Comparison of ENCODE assay signal across 8 cellular contexts in the genomic region with DNA sequence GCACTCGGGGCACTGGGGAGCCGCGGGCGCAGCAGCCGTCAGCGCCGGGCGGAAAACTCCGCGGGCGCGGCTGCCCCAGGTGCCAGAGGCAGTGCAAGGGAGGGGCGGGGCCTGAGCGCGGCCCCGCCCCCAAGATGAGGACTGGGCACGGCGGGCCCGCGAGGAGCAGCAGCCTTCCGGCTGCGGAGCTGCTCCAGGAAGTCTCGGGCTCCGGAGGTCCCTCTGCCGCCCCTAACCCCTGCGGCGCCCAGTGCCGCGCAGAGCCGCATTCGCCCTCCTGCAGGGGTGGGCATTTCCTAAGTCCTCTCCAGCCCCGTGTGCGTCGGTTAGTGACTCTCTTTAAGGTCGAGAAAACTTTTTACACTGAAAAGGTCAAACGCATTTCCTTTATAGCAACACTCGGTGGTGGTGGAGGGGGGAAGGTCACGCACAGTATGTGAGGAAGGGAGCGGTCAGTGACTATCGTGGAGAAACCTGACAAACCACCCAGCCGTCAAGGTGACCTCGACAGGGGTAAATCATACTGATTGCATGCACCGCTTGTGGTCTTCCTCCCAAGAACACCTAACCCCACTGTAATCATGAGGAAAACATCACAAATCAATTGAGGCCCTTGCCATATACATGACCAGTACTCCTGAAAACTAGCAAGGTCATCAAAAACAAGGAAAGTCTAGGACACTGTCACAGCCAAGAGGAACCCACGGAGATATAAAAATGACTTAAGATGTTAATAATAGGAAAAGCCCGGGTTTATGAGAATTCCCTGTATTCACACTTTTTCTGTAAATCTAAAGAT. TPM values are rescaled to one million over a fixed set of nuclear protein-coding genes. Genes with fewer than 3 reads are reported as not detected.
A peak's percentile ranks its signal among the peaks of the same experiment; 100 is the strongest.
DNase-seq lines count a peak whose midpoint lies in the region; ATAC-seq and TF ChIP-seq lines count a peak whose summit lies in the region.

TSS of gene ANXA11 (minus strand) at position 60 of the 799 bp plus-strand sequence. CDS start 32,676 bp downstream, outside the sequence.

- no peaks in the 10 kb centered on the region for H3K9me3 Mint-ChIP-seq in activated naive CD4-positive, alpha-beta T cell treated with anti-CD3 and anti-CD28 coated beads, Interleukin-2, amount 50 U/mL, for 72 hours
- H3K9me3 Mint-ChIP-seq in progenitor cell of endocrine pancreas (ENCODE audit: low read depth) = no peaks in the 10 kb centered on the region

- intact Hi-C loops in Right ventricle myocardium inferior (cut with DNase I) (loop anchor here (1.0 to 5.0 kb wide), 2 partner anchors 47 to 128 kb away; partner anchors contain the start of gene TMEM254), upper lobe of right lung (cut with DNase I) (loop anchor here (10.0 kb wide), 1 partner anchor 51 kb away; no protein-coding TSS in a partner anchor)

- H3K4me1 ChIP-seq in upper lobe of right lung = peaks cover 55% of the 10 kb centered on the region

- TF ChIP-seq CTCF in progenitor cell of endocrine pancreas (IDR thresholded peaks at IDR 0.05; ENCODE audit: unreplicated experiment) = no peak
- no peak for TF ChIP-seq CTCF in upper lobe of right lung (IDR thresholded peaks at IDR 0.05)

- no peaks in the 10 kb centered on the region for H3K9me3 ChIP-seq in upper lobe of right lung

- DNase-seq in GF-D8 (lab: John Stamatoyannopoulos, UW) (peak; percentile 69), H7 (peak; percentile 97), M059J (ENCODE audit: low read depth) (peak; percentile 78), Right ventricle myocardium inferior (ENCODE audit: missing footprints) (peak; percentile 94), progenitor cell of endocrine pancreas (ENCODE audit: low spot score, unreplicated experiment) (peak; percentile 70), upper lobe of right lung (peak; percentile 94)
- DNase-seq in activated naive CD4-positive, alpha-beta T cell treated with anti-CD3 and anti-CD28 coated beads, Interleukin-2, amount 50 U/mL, for 72 hours (ENCODE audit: low spot score in 2 of 2) = peak; percentile 80 to 86

- no peaks in the 10 kb centered on the region for H3K36me3 ChIP-seq in H7 (replicated peaks; ENCODE audit: control insufficient read depth, insufficient read depth, low read length)
- no peaks in the 10 kb centered on the region for H3K36me3 ChIP-seq in upper lobe of right lung

- peaks cover 43% of the 10 kb centered on the region for H3K4me1 Mint-ChIP-seq in progenitor cell of endocrine pancreas (ENCODE audit: low read depth)

- peak within 1 kb of the TSS; percentile 95 to 98 for H3K27ac Mint-ChIP-seq in activated naive CD4-positive, alpha-beta T cell treated with anti-CD3 and anti-CD28 coated beads, Interleukin-2, amount 50 U/mL, for 72 hours
- H3K27ac Mint-ChIP-seq in progenitor cell of endocrine pancreas = peak within 1 kb of the TSS; percentile 99

- H3K4me3 Mint-ChIP-seq in progenitor cell of endocrine pancreas (ENCODE audit: low read depth) = peak within 1 kb of the TSS; percentile 88

- peak; percentile 88 for ATAC-seq in SK-N-SH treated with all-trans-retinoic acid at 6 μM for 48 hours
- peak; percentile 68 to 80 for ATAC-seq in activated naive CD4-positive, alpha-beta T cell treated with anti-CD3 and anti-CD28 coated beads, Interleukin-2, amount 50 U/mL, for 72 hours
- ATAC-seq in Right ventricle myocardium inferior = peak; percentile 81
- peak; percentile 85 for ATAC-seq in upper lobe of right lung

- H3K27me3 Mint-ChIP-seq in progenitor cell of endocrine pancreas = no peaks in the 10 kb centered on the region

- peak within 1 kb of the TSS; percentile 96 for H3K27ac ChIP-seq in upper lobe of right lung

- no peaks in the 10 kb centered on the region for H3K27me3 ChIP-seq in H7 (ENCODE audit: control insufficient read depth, insufficient read depth, low read length)
- H3K27me3 ChIP-seq in upper lobe of right lung = no peaks in the 10 kb centered on the region

- H3K4me3 ChIP-seq in H7 (ENCODE audit: insufficient read depth, low read depth, low read length) (peak within 1 kb of the TSS; percentile 71), upper lobe of right lung (peak within 1 kb of the TSS; percentile 80)

- H3K36me3 Mint-ChIP-seq in activated naive CD4-positive, alpha-beta T cell treated with anti-CD3 and anti-CD28 coated beads, Interleukin-2, amount 50 U/mL, for 72 hours = peaks cover 32% of the 10 kb centered on the region in 2 donors
- H3K36me3 Mint-ChIP-seq in progenitor cell of endocrine pancreas (ENCODE audit: insufficient read depth) = peaks cover 3% of the 10 kb centered on the region

TF ChIP-seq in SK-N-SH treated with all-trans-retinoic acid at 6 μM for 48 hours, 23 proteins besides CTCF, POLR2A, EP300 and RAD21:
- TF ChIP-seq ARNTL (CRISPR knock-in tag; IDR thresholded peaks at IDR 0.05; ENCODE audit: borderline replicate concordance, low read depth) (no peak), ZFP3 (CRISPR knock-in tag; IDR thresholded peaks at IDR 0.05) (0 out of 2 replicates have a peak, but pooled peaks have one; percentile 42)

RNA-seq across cellular contexts. Expression of gene ANXA11, which starts in this region (rescaled TPM):
- 42.1 and 67.3 TPM in 2 replicates for total RNA-seq in H7 (2014; rRNA removed; shearing (Covaris generic))
- 62.7 and 102 TPM in 2 replicates for total RNA-seq in M059J (2014; rRNA removed; shearing (Covaris generic))
- 100 to 1,000 TPM; 218 to 304 TPM for total RNA-seq in activated naive CD4-positive, alpha-beta T cell treated with anti-CD3 and anti-CD28 coated beads, Interleukin-2, amount 50 U/mL, for 72 hours
- total RNA-seq in Right ventricle myocardium inferior = 420 TPM
- total RNA-seq in progenitor cell of endocrine pancreas = 120 and 126 TPM in 2 replicates
- total RNA-seq in upper lobe of right lung = 287 TPM

Comparison
In these comparisons a context has a peak if more than half of its experiments do, and no peak if none do; other contexts are left out.
1. Peak in every context shown above with its lines: DNase-seq, ATAC-seq, H3K4me3 ChIP-seq and H3K27ac ChIP-seq.